ENCODE assay signal across 1 cellular context in genomic region chr1:145985502-145986439, GRCh38.
TF ChIP-seq lines count a peak whose summit lies in the region.

No MANE protein-coding gene starts in this region.

TF ChIP-seq in HepG2, 621 proteins besides CTCF, POLR2A, EP300 and RAD21 (continued from another document and continues in another):
- TF ChIP-seq ZNF704 (CRISPR knock-in tag; IDR thresholded peaks at IDR 0.05; ENCODE audit: borderline replicate concordance) (no peak), ZNF556 (CRISPR knock-in tag; IDR thresholded peaks at IDR 0.05; ENCODE audit: borderline replicate concordance) (no peak), ZNF274 (CRISPR knock-in tag; IDR thresholded peaks at IDR 0.05) (no peak), ZNF749 (CRISPR knock-in tag; IDR thresholded peaks at IDR 0.05; ENCODE audit: borderline replicate concordance) (no peak), ZNF660 (CRISPR knock-in tag; IDR thresholded peaks at IDR 0.05; ENCODE audit: borderline replicate concordance, low read depth) (no peak), CERS6 (CRISPR knock-in tag; IDR thresholded peaks at IDR 0.05) (no peak), THRA (CRISPR knock-in tag; IDR thresholded peaks at IDR 0.05; ENCODE audit: borderline replicate concordance) (peak; percentile 57; the same call in 1 of the 2 replicates), ZNF569 (CRISPR knock-in tag; IDR thresholded peaks at IDR 0.05; ENCODE audit: borderline replicate concordance) (no peak), NRL (CRISPR knock-in tag; IDR thresholded peaks at IDR 0.05; ENCODE audit: borderline replicate concordance) (no peak), NR2F6 (IDR thresholded peaks at IDR 0.05) (peak; percentile 55), NR2F6 (CRISPR knock-in tag; IDR thresholded peaks at IDR 0.05) (peak; percentile 52; the same call in 1 of the 2 replicates), NCOA2 (CRISPR knock-in tag; IDR thresholded peaks at IDR 0.05) (no peak), SOX5 (CRISPR knock-in tag; IDR thresholded peaks at IDR 0.05; ENCODE audit: borderline replicate concordance) (0 out of 2 replicates have a peak, but pooled peaks have one; percentile 25), ZNF570 (CRISPR knock-in tag; IDR thresholded peaks at IDR 0.05; ENCODE audit: borderline replicate concordance) (no peak), CREB1 (IDR thresholded peaks at IDR 0.05) (no peak), CREB1 (CRISPR knock-in tag; IDR thresholded peaks at IDR 0.05) (no peak; the same call in 1 of the 2 replicates), SMAD1 (CRISPR knock-in tag; IDR thresholded peaks at IDR 0.05; ENCODE audit: borderline replicate concordance, low read depth) (no peak), SMARCE1 (IDR thresholded peaks at IDR 0.05; ENCODE audit: borderline replicate concordance) (no peak), ZBTB7B (CRISPR knock-in tag; IDR thresholded peaks at IDR 0.05) (no peak), KDM5B (CRISPR knock-in tag; IDR thresholded peaks at IDR 0.05; ENCODE audit: borderline replicate concordance) (no peak), REL (CRISPR knock-in tag; conservative IDR thresholded peaks at IDR 0.05) (no peak), KDM3A (CRISPR knock-in tag; IDR thresholded peaks at IDR 0.05; ENCODE audit: low read depth) (no peak), SAFB2 (CRISPR knock-in tag; IDR thresholded peaks at IDR 0.05; ENCODE audit: borderline replicate concordance, low read depth) (no peak), ZNF530 (CRISPR knock-in tag; IDR thresholded peaks at IDR 0.05; ENCODE audit: low read depth) (no peak), TFAP4 (IDR thresholded peaks at IDR 0.05; ENCODE audit: borderline replicate concordance, low read depth) (no peak), ZNF160 (CRISPR knock-in tag; IDR thresholded peaks at IDR 0.05) (no peak), ATAD3A (CRISPR knock-in tag; IDR thresholded peaks at IDR 0.05) (no peak), AGO1 (IDR thresholded peaks at IDR 0.05; ENCODE audit: low read depth, low read length, poor library complexity, severe bottlenecking) (no peak), IRF2 (CRISPR knock-in tag; IDR thresholded peaks at IDR 0.05) (no peak), ZFP36L1 (CRISPR knock-in tag; IDR thresholded peaks at IDR 0.05) (no peak), TSC22D2 (CRISPR knock-in tag; IDR thresholded peaks at IDR 0.05; ENCODE audit: borderline replicate concordance) (no peak), ZNF280B (CRISPR knock-in tag; IDR thresholded peaks at IDR 0.05; ENCODE audit: borderline replicate concordance) (no peak), MATR3 (CRISPR knock-in tag; IDR thresholded peaks at IDR 0.05) (no peak), ZNF646 (CRISPR knock-in tag; IDR thresholded peaks at IDR 0.05) (no peak), ZNF18 (CRISPR knock-in tag; IDR thresholded peaks at IDR 0.05; ENCODE audit: insufficient replicate concordance) (no peak), ZNF224 (CRISPR knock-in tag; IDR thresholded peaks at IDR 0.05) (no peak), ZNF205 (CRISPR knock-in tag; IDR thresholded peaks at IDR 0.05) (no peak), GATAD2A (CRISPR knock-in tag; IDR thresholded peaks at IDR 0.05) (0 out of 2 replicates have a peak, but pooled peaks have one; percentile 27), SP5 (CRISPR knock-in tag; IDR thresholded peaks at IDR 0.05; ENCODE audit: borderline replicate concordance, low read depth) (no peak), ZNF572 (CRISPR knock-in tag; IDR thresholded peaks at IDR 0.05) (no peak), NFAT5 (CRISPR knock-in tag; IDR thresholded peaks at IDR 0.05) (no peak), MTERF4 (CRISPR knock-in tag; IDR thresholded peaks at IDR 0.05) (no peak), ZNF207 (IDR thresholded peaks at IDR 0.05; ENCODE audit: borderline replicate concordance) (no peak)
